ENCODE assay signal across 17 cellular contexts in genomic region chr1:214823311-214824117, GRCh38.
DNase-seq lines count a peak whose midpoint lies in the region; ATAC-seq, FAIRE-seq and TF ChIP-seq lines count a peak whose summit lies in the region.
"Had no signal": no experiment of that assay in that cellular context is flagged by ENCODE, and none has a peak within 500 bp of the region (broad histone marks: within the 10 kb centered on the region; RNA-seq: fewer than 3 reads in every experiment).

No MANE protein-coding gene starts in this region.

- H3K4me2 ChIP-seq in HepG2 (ENCODE audit: low read depth, low read length) (no peak overlapping the region), IMR-90 (ENCODE audit: low read depth, low read length) (no peak overlapping the region)

- H3K79me2 ChIP-seq in HepG2 (ENCODE audit: insufficient read depth, low read length): no peaks in the 10 kb centered on the region

- no peaks in the 10 kb centered on the region for H3K9me3 ChIP-seq in HepG2 (ENCODE audit: low read length)
- no peaks in the 10 kb centered on the region for H3K9me3 ChIP-seq in right lobe of liver
- no peaks in the 10 kb centered on the region; the same call in 1 of the 2 replicates for H3K9me3 ChIP-seq in IMR-90 (ENCODE audit: control insufficient read depth, insufficient read depth, low read length)
- H3K9me3 ChIP-seq in testis: no peaks in the 10 kb centered on the region
- peaks cover 0 to 6% of the 10 kb centered on the region in 2 donors for H3K9me3 ChIP-seq in transverse colon
- H3K9me3 ChIP-seq: HAP-1, Peyer's patch had no signal

- H2AFZ ChIP-seq in HepG2 (ENCODE audit: low read length) (no peak overlapping the region), IMR-90 (replicated peaks; ENCODE audit: low read length, poor library complexity) (no peak overlapping the region)

- no peak overlapping the region for H3K23ac ChIP-seq in IMR-90 (ENCODE audit: low read depth, low read length)

- TF ChIP-seq EP300 in HepG2 (IDR thresholded peaks at IDR 0.05; ENCODE audit: low read depth in 2 of 2, low read length in 2 of 2): no peak
- no peak for TF ChIP-seq EP300 in HepG2 (CRISPR knock-in tag; IDR thresholded peaks at IDR 0.05; ENCODE audit: borderline replicate concordance)
- no peak for TF ChIP-seq EP300 in transverse colon (IDR thresholded peaks at IDR 0.05; ENCODE audit: low read depth)

- H3K36me3 ChIP-seq in HepG2 (replicated peaks in 1 of 2; ENCODE audit: control insufficient read depth in 1 of 2, insufficient read depth in 2 of 2, low read length in 2 of 2): no peaks in the 10 kb centered on the region
- no peaks in the 10 kb centered on the region for H3K36me3 ChIP-seq in right lobe of liver
- H3K36me3 ChIP-seq in IMR-90 (ENCODE audit: control insufficient read depth, insufficient read depth, low read length): no peaks in the 10 kb centered on the region
- no peaks in the 10 kb centered on the region for H3K36me3 ChIP-seq in testis (ENCODE audit: low read depth, missing control alignments)
- no peaks in the 10 kb centered on the region for H3K36me3 ChIP-seq in transverse colon
- H3K36me3 ChIP-seq: HAP-1, Peyer's patch had no signal

- H3K4me3 ChIP-seq in HepG2 (replicated peaks in 1 of 3; ENCODE audit: insufficient read depth in 1 of 3, low read depth in 2 of 3, low read length in 3 of 3) (no peak overlapping the region), right lobe of liver (no peak overlapping the region), IMR-90 (ENCODE audit: insufficient read depth, low read depth, low read length) (no peak overlapping the region), testis (peak overlapping the region; percentile 22 to 52), transverse colon (no peak overlapping the region)
- H3K4me3 ChIP-seq: HAP-1, Peyer's patch had no signal

- DNase-seq in HepG2 (ENCODE audit: low spot score): no peak
- no peak for DNase-seq in right lobe of liver
- no peak for DNase-seq in IMR-90
- peak; percentile 42 for DNase-seq in SHP77 treated with DMSO at 0.1 percent for 48 hours (lab: John Stamatoyannopoulos, UW)
- peak; percentile 66 for DNase-seq in testis
- no peak for DNase-seq in transverse colon
- no peak for DNase-seq in NCI-H2227 treated with DMSO at 0.1 percent for 48 hours (lab: John Stamatoyannopoulos, UW)
- DNase-seq: activated naive CD8-positive, alpha-beta T cell treated with anti-CD3 and anti-CD28 coated beads, Interleukin-2, amount 10 ng/mL, durations not matched to agents 7 days and 5 days; activated T-cell treated with anti-CD3 and anti-CD28 coated beads, Interleukin-2, amount 50 U/mL, for 4 hours; NCI-H1092 treated with DMSO at 0.1 percent for 48 hours; Peyer's patch; retina had no signal

- H3K27ac ChIP-seq in HepG2 (ENCODE audit: extremely low read length, insufficient read depth, low read length) (no peak overlapping the region), right lobe of liver (no peak overlapping the region), IMR-90 (ENCODE audit: insufficient read depth, low read length) (no peak overlapping the region), testis (peak overlapping the region in 1 of 2 donors; percentile 11), transverse colon (no peak overlapping the region)
- H3K27ac ChIP-seq: Peyer's patch had no signal

- in situ Hi-C loops in HepG2 (cut with HindIII; ENCODE audit: extremely low pct_ligation_motif_present, low pct_unique_long_range_greater_than_20kb): no loop called here
- in situ Hi-C loops in IMR-90 (cut with MboI; ENCODE audit: low sequenced_read_pairs): no loop called here
- in situ Hi-C loops in transverse colon (cut with MboI; ENCODE audit: low pct_ligation_motif_present in 1 of 4, low pct_unique_long_range_greater_than_20kb in 1 of 4, low sequenced_read_pairs in 3 of 4): no loop called here

- intact Hi-C loops in HepG2 (cut with micrococcal nuclease; ENCODE audit: unreplicated experiment) (loop anchor here (5.0 kb wide), 1 partner anchor 704 kb away; no protein-coding TSS in a partner anchor), right lobe of liver (cut with DNase I) (no loop called here), IMR-90 (cut with micrococcal nuclease) (no loop called here), testis (cut with DNase I; ENCODE audit: low total_unique reads) (no loop called here), transverse colon (cut with DNase I; ENCODE audit: low total_unique reads) (no loop called here)

- no peak for TF ChIP-seq RAD21 in HepG2 (CRISPR knock-in tag; IDR thresholded peaks at IDR 0.05)
- no peak for TF ChIP-seq RAD21 in IMR-90 (IDR thresholded peaks at IDR 0.05; ENCODE audit: low read length)

- H4K20me1 ChIP-seq in HepG2 (ENCODE audit: insufficient read depth, low read length): no peaks in the 10 kb centered on the region
- H4K20me1 ChIP-seq in IMR-90 (ENCODE audit: insufficient read depth, low read length): no peaks in the 10 kb centered on the region

- no peak overlapping the region for H3K56ac ChIP-seq in IMR-90 (ENCODE audit: extremely low read depth, insufficient read depth, low read length)

- 63% methylated on average over 17 of the region's 21 CpGs for WGBS in HepG2 (ENCODE audit: low lambda C conversion rate)
- WGBS in right lobe of liver (ENCODE audit: insufficient coverage, low coverage, low lambda C conversion rate, missing lambda C conversion rate): 84% methylated on average over 13 of the region's 21 CpGs
- WGBS in IMR-90 (ENCODE audit: extremely low coverage in 2 of 2, insufficient read length in 1 of 2), 2 experiments: 84% methylated on average over 9 of the region's 21 CpGs; no CpG with 5 or more reads in 1 of the 2 experiments
- WGBS in testis, 2 donors: 76 to 85% methylated on average over 5 to 21 of the region's 21 CpGs
- WGBS in transverse colon (ENCODE audit: low coverage in 1 of 2), 2 donors: 85 to 100% methylated on average over 1 to 19 of the region's 21 CpGs

- dilution Hi-C loops in IMR-90 (cut with HindIII; ENCODE audit: low sequenced_read_pairs, unreplicated experiment): no loop called here

- no peak overlapping the region for H4K8ac ChIP-seq in IMR-90 (ENCODE audit: low read depth in 2 of 2, low read length in 2 of 2)

- H3K18ac ChIP-seq in IMR-90 (ENCODE audit: low read depth, low read length): no peak overlapping the region

- no peak overlapping the region for H2AK5ac ChIP-seq in IMR-90 (ENCODE audit: low read depth, low read length)

- no peak overlapping the region for H4K91ac ChIP-seq in IMR-90 (ENCODE audit: insufficient read depth, low read depth, low read length)

- H3K4ac ChIP-seq in IMR-90 (ENCODE audit: low read depth, low read length): no peak overlapping the region

- H3K27me3 ChIP-seq in HepG2 (ENCODE audit: control insufficient read depth in 1 of 2, insufficient read depth in 2 of 2, low read length in 2 of 2): no peaks in the 10 kb centered on the region
- H3K27me3 ChIP-seq in right lobe of liver: no peaks in the 10 kb centered on the region
- H3K27me3 ChIP-seq in IMR-90 (ENCODE audit: control insufficient read depth, insufficient read depth, low read length): no peaks in the 10 kb centered on the region
- no peaks in the 10 kb centered on the region for H3K27me3 ChIP-seq in testis
- H3K27me3 ChIP-seq in transverse colon: no peaks in the 10 kb centered on the region
- H3K27me3 ChIP-seq: Peyer's patch had no signal

- peak; percentile 32 for TF ChIP-seq CTCF in HepG2 (CRISPR knock-in tag; IDR thresholded peaks at IDR 0.05)
- TF ChIP-seq CTCF in right lobe of liver (IDR thresholded peaks at IDR 0.05): no peak
- no peak for TF ChIP-seq CTCF in IMR-90 (conservative IDR thresholded peaks at IDR 0.05; ENCODE audit: low read depth, low read length)
- no peak for TF ChIP-seq CTCF in testis (IDR thresholded peaks at IDR 0.05)
- TF ChIP-seq CTCF in transverse colon (IDR thresholded peaks at IDR 0.05): no peak

- ATAC-seq in HepG2 (no peak; the same call in 2 of the 3 replicates), right lobe of liver (no peak), IMR-90 (ENCODE audit: low read depth) (no peak), GM18517 (IDR thresholded peaks at IDR 0.05; ENCODE audit: unreplicated experiment) (no peak)
- ATAC-seq: activated CD4-positive, CD25-positive, alpha-beta regulatory T cell treated with anti-CD3 and anti-CD28 coated beads, Interleukin-2, amount 50 U/mL, for 24 hours; activated T-cell treated with anti-CD3 and anti-CD28 coated beads, Interleukin-2, amount 50 U/mL, for 4 hours had no signal

- no peak for TF ChIP-seq POLR2A in HepG2 (IDR thresholded peaks at IDR 0.05; ENCODE audit: insufficient read depth in 1 of 2, low read depth in 2 of 2, low read length in 2 of 2)
- no peak for TF ChIP-seq POLR2A in right lobe of liver (IDR thresholded peaks at IDR 0.05)
- TF ChIP-seq POLR2A in IMR-90 (IDR thresholded peaks at IDR 0.05; ENCODE audit: low read depth, low read length): no peak
- TF ChIP-seq POLR2A in testis (IDR thresholded peaks at IDR 0.05): no peak
- TF ChIP-seq POLR2A in transverse colon (IDR thresholded peaks at IDR 0.05): no peak

- no peak overlapping the region for H3K14ac ChIP-seq in IMR-90 (replicated peaks; ENCODE audit: low read depth, low read length)

- H3K79me1 ChIP-seq in IMR-90 (ENCODE audit: low read depth in 1 of 2, low read length in 2 of 2): no peaks in the 10 kb centered on the region

- no peak overlapping the region for H4K5ac ChIP-seq in IMR-90 (ENCODE audit: low read depth, low read length)

- no peak overlapping the region for H2BK120ac ChIP-seq in IMR-90 (ENCODE audit: low read depth, low read length)

- BruUV-seq in HepG2 (replicated peaks; lab: Mats Ljungman, UMichigan) (no TSS peak), IMR-90 (replicated peaks; lab: Mats Ljungman, UMichigan) (no TSS peak)

- no peaks in the 10 kb centered on the region for H3K9me1 ChIP-seq in IMR-90 (ENCODE audit: insufficient read depth, low read length)

- H2BK5ac ChIP-seq in IMR-90 (ENCODE audit: low read depth, low read length, poor library complexity, severe bottlenecking): no peak overlapping the region

- no peak overlapping the region for H2BK20ac ChIP-seq in IMR-90 (ENCODE audit: low read depth, low read length)

- H3K9ac ChIP-seq in HepG2 (ENCODE audit: insufficient read depth, low read depth, low read length) (no peak overlapping the region), IMR-90 (ENCODE audit: low read depth, low read length) (no peak overlapping the region)

- H2BK15ac ChIP-seq in IMR-90 (ENCODE audit: low read depth, low read length): no peak overlapping the region

- CTCF ChIA-PET in HepG2 (lab: Yijun Ruan, JAX; ENCODE audit: low intra/inter-chr PET ratio, low total read pairs): no interaction called here
- CTCF ChIA-PET in IMR-90 (lab: Yijun Ruan, JAX): interaction anchor here (0.6 kb wide), 1 partner anchor 309 kb away, joined by 3 read pairs; no protein-coding TSS in a partner anchor

- FAIRE-seq in HepG2 (lab: Jason Lieb, UNC): no peak
- FAIRE-seq: bronchial epithelial cell, kidney had no signal

- no peak overlapping the region for H2AK9ac ChIP-seq in IMR-90 (replicated peaks; ENCODE audit: low read depth, low read length, poor library complexity)

- POLR2A ChIA-PET in HepG2 (lab: Yijun Ruan, JAX) (no interaction called here), IMR-90 (lab: Charles Lee; ENCODE audit: unreplicated experiment) (no interaction called here)

- no peaks in the 10 kb centered on the region for H3K4me1 ChIP-seq in HepG2 (ENCODE audit: insufficient read depth, low read length)
- H3K4me1 ChIP-seq in right lobe of liver: no peaks in the 10 kb centered on the region
- no peaks in the 10 kb centered on the region for H3K4me1 ChIP-seq in IMR-90 (ENCODE audit: control insufficient read depth, insufficient read depth, low read length)
- no peaks in the 10 kb centered on the region for H3K4me1 ChIP-seq in testis
- no peaks in the 10 kb centered on the region for H3K4me1 ChIP-seq in transverse colon
- H3K4me1 ChIP-seq: Peyer's patch had no signal

Comparison
In these comparisons a context has a peak if more than half of its experiments do, and no peak if none do; other contexts are left out.
1. DNase-seq: peak in SHP77 treated with DMSO at 0.1 percent for 48 hours (single experiment) and testis (single experiment); none in HepG2 (single experiment), right lobe of liver (0 of 3), IMR-90 (single experiment), transverse colon (single experiment) and NCI-H2227 treated with DMSO at 0.1 percent for 48 hours (single experiment).
2. H3K4me3 ChIP-seq: peak in testis (2 of 2); none in HepG2 (0 of 3), right lobe of liver (0 of 3), IMR-90 (single experiment) and transverse colon (0 of 4).